In the genomic region with DNA sequence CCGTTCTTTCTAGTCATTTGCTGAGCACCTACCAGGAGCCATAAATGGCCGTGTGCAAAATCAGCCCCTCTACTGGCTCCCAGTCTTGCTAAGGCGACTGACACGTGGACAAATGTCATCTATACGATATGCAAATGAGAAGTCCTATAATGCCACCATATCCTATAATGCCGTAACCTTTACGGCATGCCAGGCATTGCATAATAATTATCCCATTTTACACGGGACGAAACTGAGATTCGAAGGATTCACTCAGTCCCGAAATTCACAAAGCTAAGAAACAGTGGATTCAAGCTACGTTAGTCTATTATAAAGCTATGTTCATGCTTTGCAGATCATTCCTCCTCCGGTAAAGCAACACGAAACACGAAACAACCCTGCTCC, we compare ENCODE assay signal across 1 cellular context.
TF ChIP-seq lines count a peak whose summit lies in the region.

No MANE protein-coding gene starts in this region.

TF ChIP-seq in HepG2, 621 proteins besides CTCF, POLR2A, EP300 and RAD21:
- TF ChIP-seq ASH2L (IDR thresholded peaks at IDR 0.05; ENCODE audit: insufficient read length, low read depth, low read length) = no peak
- no peak for TF ChIP-seq MYNN (CRISPR knock-in tag; IDR thresholded peaks at IDR 0.05; ENCODE audit: low read depth)
- TF ChIP-seq KDM3A (CRISPR knock-in tag; IDR thresholded peaks at IDR 0.05; ENCODE audit: low read depth) = no peak
- no peak for TF ChIP-seq TBX3 (IDR thresholded peaks at IDR 0.05; ENCODE audit: borderline replicate concordance)
- TF ChIP-seq ZNF292 (CRISPR knock-in tag; IDR thresholded peaks at IDR 0.05; ENCODE audit: borderline replicate concordance, low read depth) = 0 out of 2 replicates have a peak, but pooled peaks have one; percentile 12
- no peak for TF ChIP-seq MAFF (IDR thresholded peaks at IDR 0.05; ENCODE audit: low read depth, low read length)
- no peak for TF ChIP-seq ZZZ3 (CRISPR knock-in tag; IDR thresholded peaks at IDR 0.05; ENCODE audit: borderline replicate concordance)
- peak; percentile 64; the same call in 1 of the 2 replicates for TF ChIP-seq CEBPB (IDR thresholded peaks at IDR 0.05; ENCODE audit: borderline replicate concordance, low read depth, low read length)
